In the genomic region with DNA sequence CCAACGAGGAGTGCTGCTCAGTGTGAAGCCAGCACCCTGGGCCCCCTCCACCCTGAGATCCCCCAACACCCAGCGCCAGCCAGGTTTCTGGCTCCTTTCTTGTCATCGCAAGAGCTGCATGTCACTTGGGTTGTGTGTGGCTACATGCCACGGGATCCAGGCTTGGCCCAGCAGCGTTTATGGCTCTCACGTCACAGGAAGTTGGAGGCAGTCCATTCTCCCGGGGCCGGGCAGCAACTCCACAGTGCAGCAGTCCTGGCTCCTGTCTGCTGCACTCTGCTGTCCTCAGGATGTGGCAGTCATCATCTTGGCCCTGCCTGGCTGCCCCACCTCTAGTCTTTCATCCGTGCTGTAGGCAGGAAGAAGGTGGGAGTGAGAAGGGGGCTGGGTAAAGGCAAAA, we compare ENCODE assay signal across 14 cellular contexts. TPM values are rescaled to one million over a fixed set of nuclear protein-coding genes. Genes with fewer than 3 reads are reported as not detected.
DNase-seq lines count a peak whose midpoint lies in the region; ATAC-seq and TF ChIP-seq lines count a peak whose summit lies in the region.
"Had no signal": no experiment of that assay in that cellular context is flagged by ENCODE, and none has a peak within 500 bp of the region (broad histone marks: within the 10 kb centered on the region; RNA-seq: fewer than 3 reads in every experiment).

No MANE protein-coding gene starts in this region.

- intact Hi-C loops in Panc1 (cut with micrococcal nuclease; ENCODE audit: unreplicated experiment) (no loop called here), mucosa of descending colon (cut with DNase I, micrococcal nuclease) (no loop called here)

- no peak overlapping the region for H3K9ac ChIP-seq in BLaER1 treated with 17β-estradiol and CSF1 and Interleukin-3, amounts not matched to agents 10 nM and 100 nM

- no peak overlapping the region for H3K4me3 Mint-ChIP-seq in stimulated activated naive CD8-positive, alpha-beta T cell treated with anti-CD3 and anti-CD28 coated beads, Interleukin-15, amount 100 ng/mL, for 72 hours
- no peak overlapping the region for H3K4me3 Mint-ChIP-seq in activated CD4-positive, alpha-beta memory T cell treated with anti-CD3 and anti-CD28 coated beads, Interleukin-2, amount 10 ng/mL, durations not matched to agents 7 days and 5 days
- H3K4me3 Mint-ChIP-seq: activated CD4-positive, alpha-beta T cell treated with anti-CD3 and anti-CD28 coated beads, Interleukin-2, amount 10 ng/mL, durations not matched to agents 7 days and 5 days; T-helper 17 cell had no signal

- no peak overlapping the region; a peak in 1 of 22 replicates for H3K27ac ChIP-seq in BLaER1 treated with 17β-estradiol and CSF1 and Interleukin-3, amounts not matched to agents 10 nM and 100 nM
- H3K27ac ChIP-seq in Panc1 (ENCODE audit: low read length): no peak overlapping the region
- H3K27ac ChIP-seq: epithelial cell of prostate, Peyer's patch had no signal

- no peak for TF ChIP-seq CTCF in Panc1 (IDR thresholded peaks at IDR 0.05)
- no peak for TF ChIP-seq CTCF in mucosa of descending colon (IDR thresholded peaks at IDR 0.05)

- H3K4me1 ChIP-seq in BLaER1 treated with 17β-estradiol and CSF1 and Interleukin-3, amounts not matched to agents 10 nM and 100 nM: peaks cover 8 to 46% (median 29%) of the 10 kb centered on the region in 10 experiments; a peak in 19 of 20 replicates
- H3K4me1 ChIP-seq in Panc1 (ENCODE audit: control insufficient read depth, insufficient read depth, low read length) (peaks cover 5% of the 10 kb centered on the region; the same call in 1 of the 2 replicates), mucosa of descending colon (ENCODE audit: low read depth) (no peaks in the 10 kb centered on the region)
- H3K4me1 ChIP-seq: Peyer's patch had no signal

- no peaks in the 10 kb centered on the region for H3K9me3 ChIP-seq in BLaER1 treated with 17β-estradiol and CSF1 and Interleukin-3, amounts not matched to agents 10 nM and 100 nM (replicated peaks in 1 of 11)
- H3K9me3 ChIP-seq in Panc1 (ENCODE audit: control insufficient read depth, insufficient read depth, low read depth, low read length): no peaks in the 10 kb centered on the region
- no peaks in the 10 kb centered on the region for H3K9me3 ChIP-seq in mucosa of descending colon
- H3K9me3 ChIP-seq: Peyer's patch had no signal

- no peaks in the 10 kb centered on the region for H3K36me3 Mint-ChIP-seq in activated CD4-positive, alpha-beta memory T cell treated with anti-CD3 and anti-CD28 coated beads, Interleukin-2, amount 10 ng/mL, durations not matched to agents 7 days and 5 days (ENCODE audit: low read depth)

- POLR2A ChIA-PET in Panc1 (lab: Charles Lee): no interaction called here
- POLR2A ChIA-PET in activated CD4-positive, alpha-beta memory T cell treated with anti-CD3 and anti-CD28 coated beads, Interleukin-2, amount 10 ng/mL, durations not matched to agents 7 days and 5 days (lab: Charles Lee): no interaction called here

- no TSS peak for BruUV-seq in Panc1 (replicated peaks; lab: Mats Ljungman, UMichigan)

- no peaks in the 10 kb centered on the region for H3K9me3 Mint-ChIP-seq in stimulated activated naive CD8-positive, alpha-beta T cell treated with anti-CD3 and anti-CD28 coated beads, Interleukin-15, amount 100 ng/mL, for 72 hours
- no peaks in the 10 kb centered on the region for H3K9me3 Mint-ChIP-seq in activated CD4-positive, alpha-beta memory T cell treated with anti-CD3 and anti-CD28 coated beads, Interleukin-2, amount 10 ng/mL, durations not matched to agents 7 days and 5 days
- H3K9me3 Mint-ChIP-seq: activated CD4-positive, alpha-beta T cell treated with anti-CD3 and anti-CD28 coated beads, Interleukin-2, amount 10 ng/mL, durations not matched to agents 7 days and 5 days had no signal

- no peak overlapping the region for H3K27ac Mint-ChIP-seq in stimulated activated naive CD8-positive, alpha-beta T cell treated with anti-CD3 and anti-CD28 coated beads, Interleukin-15, amount 100 ng/mL, for 72 hours
- H3K27ac Mint-ChIP-seq in activated CD4-positive, alpha-beta memory T cell treated with anti-CD3 and anti-CD28 coated beads, Interleukin-2, amount 10 ng/mL, durations not matched to agents 7 days and 5 days: no peak overlapping the region
- H3K27ac Mint-ChIP-seq: activated CD4-positive, alpha-beta T cell treated with anti-CD3 and anti-CD28 coated beads, Interleukin-2, amount 10 ng/mL, durations not matched to agents 7 days and 5 days; T-helper 17 cell had no signal

- no peaks in the 10 kb centered on the region for H3K27me3 Mint-ChIP-seq in stimulated activated naive CD8-positive, alpha-beta T cell treated with anti-CD3 and anti-CD28 coated beads, Interleukin-15, amount 100 ng/mL, for 72 hours
- H3K27me3 Mint-ChIP-seq in activated CD4-positive, alpha-beta memory T cell treated with anti-CD3 and anti-CD28 coated beads, Interleukin-2, amount 10 ng/mL, durations not matched to agents 7 days and 5 days: no peaks in the 10 kb centered on the region
- H3K27me3 Mint-ChIP-seq: activated CD4-positive, alpha-beta T cell treated with anti-CD3 and anti-CD28 coated beads, Interleukin-2, amount 10 ng/mL, durations not matched to agents 7 days and 5 days had no signal

- no peaks in the 10 kb centered on the region for H3K27me3 ChIP-seq in BLaER1 treated with 17β-estradiol and CSF1 and Interleukin-3, amounts not matched to agents 10 nM and 100 nM
- H3K27me3 ChIP-seq in Panc1 (ENCODE audit: control insufficient read depth, insufficient read depth, low read length): no peaks in the 10 kb centered on the region
- H3K27me3 ChIP-seq: Peyer's patch had no signal

- H3K4me1 Mint-ChIP-seq in stimulated activated naive CD8-positive, alpha-beta T cell treated with anti-CD3 and anti-CD28 coated beads, Interleukin-15, amount 100 ng/mL, for 72 hours: no peaks in the 10 kb centered on the region
- no peaks in the 10 kb centered on the region for H3K4me1 Mint-ChIP-seq in activated CD4-positive, alpha-beta memory T cell treated with anti-CD3 and anti-CD28 coated beads, Interleukin-2, amount 10 ng/mL, durations not matched to agents 7 days and 5 days
- H3K4me1 Mint-ChIP-seq: activated CD4-positive, alpha-beta T cell treated with anti-CD3 and anti-CD28 coated beads, Interleukin-2, amount 10 ng/mL, durations not matched to agents 7 days and 5 days had no signal

- H3K4me3 ChIP-seq in BLaER1 treated with 17β-estradiol and CSF1 and Interleukin-3, amounts not matched to agents 10 nM and 100 nM: no peak overlapping the region
- no peak overlapping the region for H3K4me3 ChIP-seq in Panc1 (ENCODE audit: low read depth in 2 of 2, low read length in 2 of 2)
- H3K4me3 ChIP-seq in mucosa of descending colon: no peak overlapping the region
- H3K4me3 ChIP-seq: Peyer's patch had no signal

- peaks cover 0 to 11% (median 0%) of the 10 kb centered on the region in 11 experiments; a peak in 1 of 22 replicates for H4K20me1 ChIP-seq in BLaER1 treated with 17β-estradiol and CSF1 and Interleukin-3, amounts not matched to agents 10 nM and 100 nM

- H3K36me3 ChIP-seq in BLaER1 treated with 17β-estradiol and CSF1 and Interleukin-3, amounts not matched to agents 10 nM and 100 nM: no peaks in the 10 kb centered on the region
- no peaks in the 10 kb centered on the region for H3K36me3 ChIP-seq in Panc1 (ENCODE audit: control insufficient read depth, insufficient read depth, low read length)
- H3K36me3 ChIP-seq in mucosa of descending colon (ENCODE audit: low read depth): no peaks in the 10 kb centered on the region
- H3K36me3 ChIP-seq: Peyer's patch had no signal

- in situ Hi-C loops in Panc1 (cut with HindIII; ENCODE audit: low pct_unique_long_range_greater_than_20kb, low sequenced_read_pairs): no loop called here

- peak overlapping the region in 7 of 11 experiments; percentile 4 to 47 (median 40); a peak in 11 of 22 replicates for H3K4me2 ChIP-seq in BLaER1 treated with 17β-estradiol and CSF1 and Interleukin-3, amounts not matched to agents 10 nM and 100 nM

- CTCF ChIA-PET in Panc1 (lab: Charles Lee): no interaction called here
- CTCF ChIA-PET in activated CD4-positive, alpha-beta memory T cell treated with anti-CD3 and anti-CD28 coated beads, Interleukin-2, amount 10 ng/mL, durations not matched to agents 7 days and 5 days (lab: Charles Lee): no interaction called here

- ATAC-seq in Panc1 (peak; percentile 36; the same call in 1 of the 2 replicates), mucosa of descending colon (peak; percentile 88), HG03045 (IDR thresholded peaks at IDR 0.05; ENCODE audit: unreplicated experiment) (no peak)
- no peak for ATAC-seq in stimulated activated naive CD8-positive, alpha-beta T cell treated with anti-CD3 and anti-CD28 coated beads, Interleukin-15, amount 100 ng/mL, for 72 hours
- ATAC-seq: T-helper 17 cell had no signal

- DNase-seq in Panc1 (ENCODE audit: low read depth, low spot score) (no peak), fibroblast of gingiva (ENCODE audit: low read depth) (peak; percentile 18), mucosa of descending colon (peak in 2 of 3 donors; percentile 73), DMS153 (lab: John Stamatoyannopoulos, UW) (no peak)
- DNase-seq in stimulated activated naive CD8-positive, alpha-beta T cell treated with anti-CD3 and anti-CD28 coated beads, Interleukin-15, amount 100 ng/mL, for 72 hours: no peak
- DNase-seq in activated CD4-positive, alpha-beta memory T cell treated with anti-CD3 and anti-CD28 coated beads, Interleukin-2, amount 10 ng/mL, durations not matched to agents 7 days and 5 days: no peak
- DNase-seq: activated CD4-positive, alpha-beta T cell treated with anti-CD3 and anti-CD28 coated beads, Interleukin-2, amount 10 ng/mL, durations not matched to agents 7 days and 5 days; C1 segment of cervical spinal cord; NCI-H1436; Peyer's patch; T-helper 17 cell had no signal

RNA-seq across cellular contexts. Expression of gene TMEM132B, which starts 42.7 kb away (rescaled TPM):
- total RNA-seq in Panc1 (2021; ENCODE audit: unreplicated experiment) (0.26 TPM), mucosa of descending colon (1 to 10 TPM in 1 of 3 donors, under 1 TPM in 2; 0.20 to 4.1 (median 0.41) TPM)
- polyA plus RNA-seq in Panc1 (2012; ENCODE audit: insufficient read length): 0.18 TPM
- not detected for total RNA-seq in activated CD4-positive, alpha-beta memory T cell treated with anti-CD3 and anti-CD28 coated beads, Interleukin-2, amount 10 ng/mL, durations not matched to agents 7 days and 5 days
- total RNA-seq: activated CD4-positive, alpha-beta T cell treated with anti-CD3 and anti-CD28 coated beads, Interleukin-2, amount 10 ng/mL, durations not matched to agents 7 days and 5 days; T-helper 17 cell had no signal

Comparison
In these comparisons a context has a peak if more than half of its experiments do, and no peak if none do; other contexts are left out.
1. ATAC-seq: peak in Panc1 (single experiment) and mucosa of descending colon (single experiment); none in HG03045 (single experiment) and stimulated activated naive CD8-positive, alpha-beta T cell treated with anti-CD3 and anti-CD28 coated beads, Interleukin-15, amount 100 ng/mL, for 72 hours (single experiment).
2. DNase-seq: peak in fibroblast of gingiva (single experiment) and mucosa of descending colon (2 of 3); none in Panc1 (single experiment), stimulated activated naive CD8-positive, alpha-beta T cell treated with anti-CD3 and anti-CD28 coated beads, Interleukin-15, amount 100 ng/mL, for 72 hours (0 of 2), activated CD4-positive, alpha-beta memory T cell treated with anti-CD3 and anti-CD28 coated beads, Interleukin-2, amount 10 ng/mL, durations not matched to agents 7 days and 5 days (single experiment) and DMS153 (single experiment).